1 cellular context compared by ENCODE assay signal in genomic region chrX:12788645-12789044, GRCh38.
TF ChIP-seq lines count a peak whose summit lies in the region.

No MANE protein-coding gene starts in this region.

TF ChIP-seq in K562, 482 proteins besides CTCF, POLR2A, EP300 and RAD21 (continued from another document):
- TF ChIP-seq PATZ1 (CRISPR knock-in tag; IDR thresholded peaks at IDR 0.05; ENCODE audit: borderline replicate concordance) (no peak), TCF3 (CRISPR knock-in tag; IDR thresholded peaks at IDR 0.05) (peak; percentile 70), MTA2 (IDR thresholded peaks at IDR 0.05; ENCODE audit: low read depth) (peak; percentile 30; the same call in 1 of the 2 replicates), KAT2B (IDR thresholded peaks at IDR 0.05; ENCODE audit: low read depth, low read length) (no peak), SMAD1 (IDR thresholded peaks at IDR 0.05; ENCODE audit: low read depth, low read length, partially characterized antibody) (no peak), CBFA2T3 (IDR thresholded peaks at IDR 0.05) (peak; percentile 75), TAL1 (IDR thresholded peaks at IDR 0.05) (peak; percentile 62)
